Comparison of ENCODE assay signal across 1 cellular context in the genomic region with DNA sequence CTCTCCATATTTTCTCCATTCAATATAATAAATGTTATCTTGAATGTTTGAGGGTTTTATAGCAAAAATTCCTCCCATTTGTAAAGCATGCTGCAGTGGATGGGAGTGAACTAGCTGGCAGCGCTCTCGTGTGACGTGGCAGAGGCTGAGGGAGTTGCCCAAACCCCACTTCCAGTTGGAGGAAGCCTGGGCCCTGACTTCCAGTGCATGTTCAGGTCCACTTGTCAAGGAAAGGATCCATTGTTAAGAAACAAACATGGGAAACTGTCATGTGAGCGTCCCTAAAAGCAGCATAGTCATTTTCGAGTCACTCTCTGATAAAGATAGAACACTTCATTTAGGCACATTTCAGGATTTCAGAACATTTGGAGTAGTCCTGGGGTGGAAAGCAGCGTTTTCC.
TF ChIP-seq lines count a peak whose summit lies in the region.

No MANE protein-coding gene starts in this region.

TF ChIP-seq in neural cell, 6 proteins besides CTCF, POLR2A, EP300 and RAD21 (continued from another document):
- TF ChIP-seq EZH2 (IDR thresholded peaks at IDR 0.05; ENCODE audit: borderline replicate concordance, insufficient read depth, low read length, poor library complexity, severe bottlenecking): no peak
